Comparison of ENCODE assay signal across 21 cellular contexts in the genomic region with DNA sequence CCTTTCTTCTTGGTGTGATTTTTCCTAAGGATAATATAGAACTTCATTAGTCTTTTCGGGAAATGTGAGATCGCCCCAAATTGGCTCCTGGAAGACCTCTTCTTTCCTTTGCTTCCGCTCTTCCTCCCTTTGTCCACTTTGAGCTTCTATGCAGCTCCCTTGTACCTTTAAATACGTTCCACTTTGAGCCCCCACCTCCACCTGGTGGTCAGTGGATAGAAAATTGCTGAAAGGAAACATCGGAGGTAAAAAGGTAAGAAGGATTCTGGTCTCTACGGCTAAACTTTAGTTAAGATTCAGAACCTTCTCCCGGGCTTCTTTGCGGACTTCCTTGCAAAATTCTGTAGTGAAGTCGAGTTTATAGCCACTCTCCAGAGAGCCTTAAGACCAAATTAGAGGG. TPM values are rescaled to one million over a fixed set of nuclear protein-coding genes. Genes with fewer than 3 reads are reported as not detected.
DNase-seq lines count a peak whose midpoint lies in the region; ATAC-seq, FAIRE-seq and TF ChIP-seq lines count a peak whose summit lies in the region.
"Had no signal": no experiment of that assay in that cellular context is flagged by ENCODE, and none has a peak within 500 bp of the region (broad histone marks: within the 10 kb centered on the region; RNA-seq: fewer than 3 reads in every experiment).

No MANE protein-coding gene starts in this region.

- no peaks in the 10 kb centered on the region for H3K9me3 Mint-ChIP-seq in stimulated activated naive B cell treated with anti-CD40 and anti-IgM and Interleukin-4, amounts not matched to agents 10 μg/mL and 1 μg/mL and 100 μg/mL, for 72 hours
- H3K9me3 Mint-ChIP-seq: activated CD4-positive, alpha-beta T cell treated with anti-CD3 and anti-CD28 coated beads, Interleukin-2, amount 10 ng/mL, durations not matched to agents 24 days and 14 days; memory B cell; natural killer cell had no signal

- no peak for DNase-seq in BE2C
- peak; percentile 38 for DNase-seq in iPS-NIHi11 (ENCODE audit: low spot score)
- no peak for DNase-seq in stimulated activated naive B cell treated with anti-CD40 and anti-IgM and Interleukin-4, amounts not matched to agents 10 μg/mL and 1 μg/mL and 100 μg/mL, for 72 hours
- no peak for DNase-seq in GM12891 (ENCODE audit: insufficient read length, low spot score)
- no peak for DNase-seq in substantia nigra (lab: John Stamatoyannopoulos, UW)
- DNase-seq in DMS114 treated with DMSO at 0.1 percent for 48 hours (lab: John Stamatoyannopoulos, UW; ENCODE audit: unreplicated experiment) = no peak
- DNase-seq: activated CD4-positive, alpha-beta T cell treated with anti-CD3 and anti-CD28 coated beads, Interleukin-2, amount 10 ng/mL, durations not matched to agents 24 days and 14 days; activated CD8-positive, alpha-beta memory T cell treated with anti-CD3 and anti-CD28 coated beads, Interleukin-2, amount 50 U/mL, for 48 hours; amygdala; cerebellar nuclear complex; effector CD4-positive, alpha-beta T cell; IMR-90; natural killer cell; NCI-H2029 treated with DMSO at 0.1 percent for 48 hours; NCI-H524 treated with DMSO at 0.1 percent for 48 hours; psoas muscle; spleen had no signal

- H3K9me3 ChIP-seq in BE2C = no peaks in the 10 kb centered on the region; the same call in 1 of the 2 replicates
- H3K9me3 ChIP-seq: psoas muscle, spleen had no signal

- no peaks in the 10 kb centered on the region for H3K36me3 ChIP-seq in BE2C
- H3K36me3 ChIP-seq: spleen had no signal

- TF ChIP-seq POLR2A in GM12891 (IDR thresholded peaks at IDR 0.05; ENCODE audit: low read depth, low read length) = no peak

- H3K27me3 Mint-ChIP-seq in stimulated activated naive B cell treated with anti-CD40 and anti-IgM and Interleukin-4, amounts not matched to agents 10 μg/mL and 1 μg/mL and 100 μg/mL, for 72 hours = no peaks in the 10 kb centered on the region
- H3K27me3 Mint-ChIP-seq: memory B cell had no signal

- H3K4me3 Mint-ChIP-seq in stimulated activated naive B cell treated with anti-CD40 and anti-IgM and Interleukin-4, amounts not matched to agents 10 μg/mL and 1 μg/mL and 100 μg/mL, for 72 hours = no peak overlapping the region
- H3K4me3 Mint-ChIP-seq: activated CD4-positive, alpha-beta T cell treated with anti-CD3 and anti-CD28 coated beads, Interleukin-2, amount 10 ng/mL, durations not matched to agents 24 days and 14 days; memory B cell; natural killer cell had no signal

- FAIRE-seq in GM12891 (lab: Jason Lieb, UNC) = no peak
- FAIRE-seq: GM18507 had no signal

- ATAC-seq in stimulated activated naive B cell treated with anti-CD40 and anti-IgM and Interleukin-4, amounts not matched to agents 10 μg/mL and 1 μg/mL and 100 μg/mL, for 72 hours (replicated peaks) = no peak
- ATAC-seq: natural killer cell, psoas muscle had no signal

- H3K27ac ChIP-seq in VCaP = no peak overlapping the region
- H3K27ac ChIP-seq in substantia nigra (ENCODE audit: low read depth, low read length, poor library complexity, severe bottlenecking) = no peak overlapping the region
- H3K27ac ChIP-seq: psoas muscle, spleen had no signal

- H3K4me3 ChIP-seq in BE2C (ENCODE audit: low read depth, low read length) = no peak overlapping the region
- H3K4me3 ChIP-seq: psoas muscle, spleen had no signal

- H3K4me1 ChIP-seq in BE2C = no peaks in the 10 kb centered on the region
- H3K4me1 ChIP-seq: psoas muscle had no signal

- TF ChIP-seq CTCF in BE2C (IDR thresholded peaks at IDR 0.05; ENCODE audit: low read depth, low read length) (peak; percentile 35), GM12872 (IDR thresholded peaks at IDR 0.05; ENCODE audit: insufficient read depth, low read depth, low read length) (0 out of 3 replicates have a peak, but pooled peaks have one; percentile 8), VCaP (conservative IDR thresholded peaks at IDR 0.05) (peak; percentile 27; the same call in 1 of the 2 replicates)

- H3K27ac Mint-ChIP-seq in stimulated activated naive B cell treated with anti-CD40 and anti-IgM and Interleukin-4, amounts not matched to agents 10 μg/mL and 1 μg/mL and 100 μg/mL, for 72 hours = no peak overlapping the region
- H3K27ac Mint-ChIP-seq: activated CD4-positive, alpha-beta T cell treated with anti-CD3 and anti-CD28 coated beads, Interleukin-2, amount 10 ng/mL, durations not matched to agents 24 days and 14 days; memory B cell; natural killer cell had no signal

- H3K36me3 Mint-ChIP-seq in stimulated activated naive B cell treated with anti-CD40 and anti-IgM and Interleukin-4, amounts not matched to agents 10 μg/mL and 1 μg/mL and 100 μg/mL, for 72 hours = no peaks in the 10 kb centered on the region
- H3K36me3 Mint-ChIP-seq: memory B cell, natural killer cell had no signal

- peaks cover 8 to 12% of the 10 kb centered on the region in 2 donors for H3K4me1 Mint-ChIP-seq in stimulated activated naive B cell treated with anti-CD40 and anti-IgM and Interleukin-4, amounts not matched to agents 10 μg/mL and 1 μg/mL and 100 μg/mL, for 72 hours
- H3K4me1 Mint-ChIP-seq: activated CD4-positive, alpha-beta T cell treated with anti-CD3 and anti-CD28 coated beads, Interleukin-2, amount 10 ng/mL, durations not matched to agents 24 days and 14 days; natural killer cell had no signal

- peaks cover 29% of the 10 kb centered on the region for H3K27me3 ChIP-seq in BE2C
- H3K27me3 ChIP-seq: spleen had no signal

TF ChIP-seq in GM12891, 5 proteins besides CTCF, POLR2A, EP300 and RAD21:
- TF ChIP-seq SPI1 (IDR thresholded peaks at IDR 0.05; ENCODE audit: low read depth, low read length) = no peak
- no peak for TF ChIP-seq POU2F2 (IDR thresholded peaks at IDR 0.05; ENCODE audit: low read depth, low read length)
- TF ChIP-seq TAF1 (IDR thresholded peaks at IDR 0.05; ENCODE audit: low read depth, low read length) = no peak
- TF ChIP-seq PAX5 (IDR thresholded peaks at IDR 0.05; ENCODE audit: insufficient read depth, low read length, severe bottlenecking) = no peak
- no peak for TF ChIP-seq POLR2AphosphoS5 (IDR thresholded peaks at IDR 0.05; ENCODE audit: low read depth, low read length)

RNA-seq across cellular contexts. Expression of a gene that starts 55.0 kb away (rescaled TPM):
- polyA plus RNA-seq in BE2C (2012; ENCODE audit: insufficient read depth, insufficient read length, low read depth) = 71.3 TPM
- 32.3 TPM for polyA plus RNA-seq in GM12891 (2012; ENCODE audit: low read depth, missing spikeins)
